2 cellular contexts compared by ENCODE assay signal in genomic region chr10:8049874-8050560, GRCh38.
TF ChIP-seq lines count a peak whose summit lies in the region.

No MANE protein-coding gene starts in this region.

TF ChIP-seq in SK-N-SH, 30 proteins besides CTCF, POLR2A, EP300 and RAD21:
- TF ChIP-seq, protein P1, sequence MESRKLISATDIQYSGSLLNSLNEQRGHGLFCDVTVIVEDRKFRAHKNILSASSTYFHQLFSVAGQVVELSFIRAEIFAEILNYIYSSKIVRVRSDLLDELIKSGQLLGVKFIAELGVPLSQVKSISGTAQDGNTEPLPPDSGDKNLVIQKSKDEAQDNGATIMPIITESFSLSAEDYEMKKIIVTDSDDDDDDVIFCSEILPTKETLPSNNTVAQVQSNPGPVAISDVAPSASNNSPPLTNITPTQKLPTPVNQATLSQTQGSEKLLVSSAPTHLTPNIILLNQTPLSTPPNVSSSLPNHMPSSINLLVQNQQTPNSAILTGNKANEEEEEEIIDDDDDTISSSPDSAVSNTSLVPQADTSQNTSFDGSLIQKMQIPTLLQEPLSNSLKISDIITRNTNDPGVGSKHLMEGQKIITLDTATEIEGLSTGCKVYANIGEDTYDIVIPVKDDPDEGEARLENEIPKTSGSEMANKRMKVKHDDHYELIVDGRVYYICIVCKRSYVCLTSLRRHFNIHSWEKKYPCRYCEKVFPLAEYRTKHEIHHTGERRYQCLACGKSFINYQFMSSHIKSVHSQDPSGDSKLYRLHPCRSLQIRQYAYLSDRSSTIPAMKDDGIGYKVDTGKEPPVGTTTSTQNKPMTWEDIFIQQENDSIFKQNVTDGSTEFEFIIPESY (IDR thresholded peaks at IDR 0.05; ENCODE audit: borderline replicate concordance, low read depth) = no peak
- TF ChIP-seq POLR2AphosphoS5 (IDR thresholded peaks at IDR 0.05; ENCODE audit: low read depth, low read length) (peak; percentile 16), YY1 (IDR thresholded peaks at IDR 0.05; ENCODE audit: low read depth) (no peak), FOSL2 (IDR thresholded peaks at IDR 0.05; ENCODE audit: borderline replicate concordance, low read depth) (no peak), RXRA (IDR thresholded peaks at IDR 0.05; ENCODE audit: borderline replicate concordance, low read depth) (no peak), CHD2 (IDR thresholded peaks at IDR 0.05; ENCODE audit: low read length, partially characterized antibody) (no peak), SIN3A (IDR thresholded peaks at IDR 0.05; ENCODE audit: borderline replicate concordance, low read depth, low read length) (peak; percentile 0; the same call in 1 of the 2 replicates)

TF ChIP-seq in SK-N-SH treated with all-trans-retinoic acid at 6 μM for 48 hours, 23 proteins besides CTCF, POLR2A, EP300 and RAD21 (continued from another document):
- no peak for TF ChIP-seq CREB5 (CRISPR knock-in tag; IDR thresholded peaks at IDR 0.05; ENCODE audit: low read depth)
- TF ChIP-seq ZNF70 (CRISPR knock-in tag; IDR thresholded peaks at IDR 0.05) = no peak
- TF ChIP-seq, protein P2, sequence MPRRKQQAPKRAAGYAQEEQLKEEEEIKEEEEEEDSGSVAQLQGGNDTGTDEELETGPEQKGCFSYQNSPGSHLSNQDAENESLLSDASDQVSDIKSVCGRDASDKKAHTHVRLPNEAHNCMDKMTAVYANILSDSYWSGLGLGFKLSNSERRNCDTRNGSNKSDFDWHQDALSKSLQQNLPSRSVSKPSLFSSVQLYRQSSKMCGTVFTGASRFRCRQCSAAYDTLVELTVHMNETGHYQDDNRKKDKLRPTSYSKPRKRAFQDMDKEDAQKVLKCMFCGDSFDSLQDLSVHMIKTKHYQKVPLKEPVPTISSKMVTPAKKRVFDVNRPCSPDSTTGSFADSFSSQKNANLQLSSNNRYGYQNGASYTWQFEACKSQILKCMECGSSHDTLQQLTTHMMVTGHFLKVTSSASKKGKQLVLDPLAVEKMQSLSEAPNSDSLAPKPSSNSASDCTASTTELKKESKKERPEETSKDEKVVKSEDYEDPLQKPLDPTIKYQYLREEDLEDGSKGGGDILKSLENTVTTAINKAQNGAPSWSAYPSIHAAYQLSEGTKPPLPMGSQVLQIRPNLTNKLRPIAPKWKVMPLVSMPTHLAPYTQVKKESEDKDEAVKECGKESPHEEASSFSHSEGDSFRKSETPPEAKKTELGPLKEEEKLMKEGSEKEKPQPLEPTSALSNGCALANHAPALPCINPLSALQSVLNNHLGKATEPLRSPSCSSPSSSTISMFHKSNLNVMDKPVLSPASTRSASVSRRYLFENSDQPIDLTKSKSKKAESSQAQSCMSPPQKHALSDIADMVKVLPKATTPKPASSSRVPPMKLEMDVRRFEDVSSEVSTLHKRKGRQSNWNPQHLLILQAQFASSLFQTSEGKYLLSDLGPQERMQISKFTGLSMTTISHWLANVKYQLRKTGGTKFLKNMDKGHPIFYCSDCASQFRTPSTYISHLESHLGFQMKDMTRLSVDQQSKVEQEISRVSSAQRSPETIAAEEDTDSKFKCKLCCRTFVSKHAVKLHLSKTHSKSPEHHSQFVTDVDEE (CRISPR knock-in tag; IDR thresholded peaks at IDR 0.05) = no peak
- TF ChIP-seq ESRRG (CRISPR knock-in tag; IDR thresholded peaks at IDR 0.05) = no peak
- TF ChIP-seq OSR1 (CRISPR knock-in tag; IDR thresholded peaks at IDR 0.05) = no peak
- TF ChIP-seq ISL1 (CRISPR knock-in tag; IDR thresholded peaks at IDR 0.05) = no peak
- no peak for TF ChIP-seq POU6F1 (CRISPR knock-in tag; IDR thresholded peaks at IDR 0.05; ENCODE audit: borderline replicate concordance, low read depth)
- no peak for TF ChIP-seq ZC3H10 (CRISPR knock-in tag; IDR thresholded peaks at IDR 0.05)
- TF ChIP-seq PPARA (CRISPR knock-in tag; IDR thresholded peaks at IDR 0.05; ENCODE audit: borderline replicate concordance) = no peak
- TF ChIP-seq TOX (CRISPR knock-in tag; IDR thresholded peaks at IDR 0.05; ENCODE audit: borderline replicate concordance) = no peak
- no peak for TF ChIP-seq ZFP3 (CRISPR knock-in tag; IDR thresholded peaks at IDR 0.05)
- no peak for TF ChIP-seq ZNF8 (CRISPR knock-in tag; IDR thresholded peaks at IDR 0.05)
- TF ChIP-seq ZFP30 (CRISPR knock-in tag; IDR thresholded peaks at IDR 0.05) = no peak
- TF ChIP-seq ZNF565 (CRISPR knock-in tag; conservative IDR thresholded peaks at IDR 0.05; ENCODE audit: low read depth) = no peak
